In the genomic region with DNA sequence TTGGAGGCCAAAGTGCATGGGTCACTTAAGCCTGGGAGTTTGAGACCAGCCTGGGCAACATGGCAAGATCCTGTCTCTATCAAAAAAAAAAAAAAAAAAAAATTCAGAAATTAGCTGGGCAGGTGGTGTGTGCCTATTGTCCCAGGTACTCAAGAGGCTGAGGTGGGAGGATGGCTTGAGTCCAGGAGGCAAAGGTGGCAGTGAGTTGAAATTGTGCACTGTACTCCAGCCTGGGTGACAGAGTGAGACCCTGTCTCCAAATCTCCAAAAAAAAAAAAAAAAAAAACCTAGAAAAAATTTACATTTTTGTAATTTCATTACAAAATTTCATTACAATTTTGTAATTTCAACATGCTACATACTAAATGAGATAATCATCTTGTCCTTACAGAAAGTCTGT, we compare ENCODE assay signal across 1 cellular context.
TF ChIP-seq lines count a peak whose summit lies in the region.

No MANE protein-coding gene starts in this region.

TF ChIP-seq in H1, 55 proteins besides CTCF, POLR2A, EP300 and RAD21:
- TF ChIP-seq CHD2 (IDR thresholded peaks at IDR 0.05; ENCODE audit: low read length) (no peak), HDAC6 (IDR thresholded peaks at IDR 0.05; ENCODE audit: low read depth, low read length) (no peak), KDM1A (IDR thresholded peaks at IDR 0.05; ENCODE audit: borderline replicate concordance, low read length) (no peak), EGR1 (IDR thresholded peaks at IDR 0.05; ENCODE audit: borderline replicate concordance, low read depth, low read length) (no peak), SUZ12 (IDR thresholded peaks at IDR 0.05; ENCODE audit: low read length) (no peak), CEBPB (IDR thresholded peaks at IDR 0.05; ENCODE audit: low read depth, low read length) (no peak), SP2 (IDR thresholded peaks at IDR 0.05; ENCODE audit: low read length) (no peak), RFX5 (IDR thresholded peaks at IDR 0.05; ENCODE audit: borderline replicate concordance, low read depth, low read length) (no peak), E2F6 (IDR thresholded peaks at IDR 0.05) (no peak), SIX5 (IDR thresholded peaks at IDR 0.05; ENCODE audit: low read depth, low read length) (no peak), ZNF274 (IDR thresholded peaks at IDR 0.05; ENCODE audit: borderline replicate concordance, extremely low read depth, low read length) (no peak), ATF3 (IDR thresholded peaks at IDR 0.05; ENCODE audit: insufficient read depth, low read depth, low read length) (no peak), RXRA (IDR thresholded peaks at IDR 0.05; ENCODE audit: insufficient read depth, low read depth, low read length) (no peak), FOSL1 (IDR thresholded peaks at IDR 0.05; ENCODE audit: insufficient read depth, low read depth, low read length) (no peak), NRF1 (IDR thresholded peaks at IDR 0.05; ENCODE audit: low read depth, low read length) (no peak), RBBP5 (IDR thresholded peaks at IDR 0.05; ENCODE audit: borderline replicate concordance, low read depth, low read length) (no peak), SP1 (IDR thresholded peaks at IDR 0.05; ENCODE audit: low read depth, low read length) (no peak), CBX8 (IDR thresholded peaks at IDR 0.05; ENCODE audit: borderline replicate concordance, low read depth, low read length) (no peak), TAF7 (optimal IDR thresholded peaks at IDR 0.05; ENCODE audit: borderline replicate concordance, low read depth, low read length) (no peak), BRCA1 (IDR thresholded peaks at IDR 0.05; ENCODE audit: low read depth, low read length) (no peak)
TF ChIP-seq in H1: peak in this region for 0.
